In genomic region chr18:12140866-12141265, GRCh38 we compare ENCODE assay signal across 2 cellular contexts. TPM values are rescaled to one million over a fixed set of nuclear protein-coding genes. Genes with fewer than 3 reads are reported as not detected.
"Had no signal": no experiment of that assay in that cellular context is flagged by ENCODE, and none has a peak within 500 bp of the region (broad histone marks: within the 10 kb centered on the region; RNA-seq: fewer than 3 reads in every experiment).

No MANE protein-coding gene starts in this region.

RNA-seq across cellular contexts. Expression of gene ANKRD62, which starts 47.2 kb away (rescaled TPM):
- total RNA-seq: G401, GM12878 had no signal
- polyA plus RNA-seq: GM12878 had no signal
